In genomic region chr4:7194251-7195137, GRCh38 we compare ENCODE assay signal across 8 cellular contexts. TPM values are rescaled to one million over a fixed set of nuclear protein-coding genes. Genes with fewer than 3 reads are reported as not detected.
A peak's percentile ranks its signal among the peaks of the same experiment; 100 is the strongest.
DNase-seq lines count a peak whose midpoint lies in the region; ATAC-seq and TF ChIP-seq lines count a peak whose summit lies in the region.

No MANE protein-coding gene starts in this region.

- peaks cover 34% of the 10 kb centered on the region for H3K4me1 Mint-ChIP-seq in mesothelial cell of epicardium
- H3K4me1 Mint-ChIP-seq in CD8-positive, alpha-beta memory T cell, result peaks cover 0 to 11% (median 1%) of the 10 kb centered on the region in 3 donors

- H3K9me3 Mint-ChIP-seq in mesothelial cell of epicardium, result no peaks in the 10 kb centered on the region
- no peaks in the 10 kb centered on the region for H3K9me3 Mint-ChIP-seq in CD8-positive, alpha-beta memory T cell

- DNase-seq in EL, result peak; percentile 26
- DNase-seq in NCI-H1694 (lab: John Stamatoyannopoulos, UW), result peak; percentile 39
- peak in 1 of 2 donors; percentile 25 for DNase-seq in cardiac fibroblast (ENCODE audit: low read depth in 2 of 2)
- DNase-seq in mesothelial cell of epicardium (ENCODE audit: low spot score in 2 of 2, unreplicated experiment in 2 of 2), result no peak
- no peak for DNase-seq in CD8-positive, alpha-beta memory T cell
- DNase-seq in NCI-H146 treated with DMSO at 0.1 percent for 48 hours (lab: John Stamatoyannopoulos, UW; ENCODE audit: unreplicated experiment), result no peak
- DNase-seq in T1000 (lab: John Stamatoyannopoulos, UW), result no peak

- peaks cover 59% of the 10 kb centered on the region for H3K27me3 Mint-ChIP-seq in mesothelial cell of epicardium (ENCODE audit: low read depth)
- H3K27me3 Mint-ChIP-seq in CD8-positive, alpha-beta memory T cell, result peaks cover 39 to 46% of the 10 kb centered on the region in 2 donors

- TF ChIP-seq CTCF in cardiac fibroblast (IDR thresholded peaks at IDR 0.05; ENCODE audit: low read depth, low read length), result peak; percentile 51
- no peak for TF ChIP-seq CTCF in mesothelial cell of epicardium (IDR thresholded peaks at IDR 0.05; ENCODE audit: unreplicated experiment)

- no peak overlapping the region for H3K4me3 ChIP-seq in cardiac fibroblast (replicated peaks in 1 of 2; ENCODE audit: low read depth in 2 of 2, low read length in 2 of 2)
- H3K4me3 ChIP-seq in CD8-positive, alpha-beta memory T cell (ENCODE audit: low read length), result no peak overlapping the region

- CTCF ChIA-PET in CD8-positive, alpha-beta memory T cell (lab: Charles Lee), result no interaction called here

- H3K9me3 ChIP-seq in CD8-positive, alpha-beta memory T cell (ENCODE audit: low read length), result no peaks in the 10 kb centered on the region

- peak overlapping the region; percentile 67 for H3K4me3 Mint-ChIP-seq in mesothelial cell of epicardium
- H3K4me3 Mint-ChIP-seq in CD8-positive, alpha-beta memory T cell, result no peak overlapping the region

- H3K36me3 ChIP-seq in CD8-positive, alpha-beta memory T cell (ENCODE audit: insufficient read depth, low read length), result no peaks in the 10 kb centered on the region

- H3K4me1 ChIP-seq in CD8-positive, alpha-beta memory T cell (ENCODE audit: insufficient read depth, low read length), result no peaks in the 10 kb centered on the region

- H3K27ac Mint-ChIP-seq in mesothelial cell of epicardium, result no peak overlapping the region
- no peak overlapping the region for H3K27ac Mint-ChIP-seq in CD8-positive, alpha-beta memory T cell

- POLR2A ChIA-PET in CD8-positive, alpha-beta memory T cell (lab: Charles Lee), result no interaction called here

- no peak for ATAC-seq in GM19397 (IDR thresholded peaks at IDR 0.05; ENCODE audit: unreplicated experiment)

- H3K27me3 ChIP-seq in CD8-positive, alpha-beta memory T cell (ENCODE audit: insufficient read depth, low read length, poor library complexity, severe bottlenecking), result peaks cover 16% of the 10 kb centered on the region

- no peaks in the 10 kb centered on the region for H3K36me3 Mint-ChIP-seq in mesothelial cell of epicardium
- no peaks in the 10 kb centered on the region for H3K36me3 Mint-ChIP-seq in CD8-positive, alpha-beta memory T cell

- no peak overlapping the region for H3K27ac ChIP-seq in CD8-positive, alpha-beta memory T cell (ENCODE audit: low read depth, low read length)

RNA-seq across cellular contexts. Expression of gene SORCS2, which starts 2.2 kb away (rescaled TPM):
- 6.8 to 7.1 TPM (median 7.1 TPM) in 3 replicates for total RNA-seq in mesothelial cell of epicardium
- total RNA-seq in CD8-positive, alpha-beta memory T cell, result not detected
- polyA plus RNA-seq in CD8-positive, alpha-beta memory T cell, result not detected

Comparison
In these comparisons a context has a peak if more than half of its experiments do, and no peak if none do; other contexts are left out.
1. DNase-seq: peak in EL (single experiment) and NCI-H1694 (single experiment); none in mesothelial cell of epicardium (0 of 2), CD8-positive, alpha-beta memory T cell (0 of 5), NCI-H146 treated with DMSO at 0.1 percent for 48 hours (single experiment) and T1000 (single experiment).